11 cellular contexts compared by ENCODE assay signal in genomic region chr9:82492274-82492673, GRCh38.
"Had no signal": no experiment of that assay in that cellular context is flagged by ENCODE, and none has a peak within 500 bp of the region (broad histone marks: within the 10 kb centered on the region; RNA-seq: fewer than 3 reads in every experiment).

No MANE protein-coding gene starts in this region.

- H3K27ac Mint-ChIP-seq: activated CD4-positive, alpha-beta memory T cell treated with anti-CD3 and anti-CD28 coated beads for 36 hours; activated naive CD8-positive, alpha-beta T cell treated with anti-CD3 and anti-CD28 coated beads for 36 hours; naive B cell; stimulated activated memory B cell treated with anti-CD40 and anti-IgM and Interleukin-4, amounts not matched to agents 10 μg/mL and 1 μg/mL and 100 μg/mL, for 72 hours had no signal

- H3K27me3 ChIP-seq: transverse colon had no signal

- H3K4me1 Mint-ChIP-seq: activated naive CD8-positive, alpha-beta T cell treated with anti-CD3 and anti-CD28 coated beads for 36 hours had no signal

- H3K4me3 ChIP-seq: lower lobe of right lung, transverse colon had no signal

- H3K9me3 Mint-ChIP-seq: activated naive CD8-positive, alpha-beta T cell treated with anti-CD3 and anti-CD28 coated beads for 36 hours; naive B cell; stimulated activated memory B cell treated with anti-CD40 and anti-IgM and Interleukin-4, amounts not matched to agents 10 μg/mL and 1 μg/mL and 100 μg/mL, for 72 hours had no signal

- ATAC-seq: lower lobe of right lung; stimulated activated memory B cell treated with anti-CD40 and anti-IgM and Interleukin-4, amounts not matched to agents 10 μg/mL and 1 μg/mL and 100 μg/mL, for 72 hours had no signal

- H3K4me3 Mint-ChIP-seq: activated CD4-positive, alpha-beta memory T cell treated with anti-CD3 and anti-CD28 coated beads for 36 hours; activated naive CD8-positive, alpha-beta T cell treated with anti-CD3 and anti-CD28 coated beads for 36 hours; naive B cell; stimulated activated memory B cell treated with anti-CD40 and anti-IgM and Interleukin-4, amounts not matched to agents 10 μg/mL and 1 μg/mL and 100 μg/mL, for 72 hours had no signal

- H3K9me3 ChIP-seq: lower lobe of right lung, transverse colon had no signal

- H3K27me3 Mint-ChIP-seq: activated CD4-positive, alpha-beta memory T cell treated with anti-CD3 and anti-CD28 coated beads for 36 hours; naive B cell; stimulated activated memory B cell treated with anti-CD40 and anti-IgM and Interleukin-4, amounts not matched to agents 10 μg/mL and 1 μg/mL and 100 μg/mL, for 72 hours had no signal

- DNase-seq: activated CD4-positive, alpha-beta memory T cell treated with anti-CD3 and anti-CD28 coated beads for 36 hours; activated CD4-positive, alpha-beta T cell treated with anti-CD3 and anti-CD28 coated beads for 1 hour; activated gamma-delta T cell treated with Interleukin-2 at 50 U/mL for 16 hours; activated naive CD8-positive, alpha-beta T cell treated with anti-CD3 and anti-CD28 coated beads for 36 hours; activated T-cell treated with anti-CD3 and anti-CD28 coated beads, Interleukin-2, amount 50 U/mL, for 48 hours; lower lobe of right lung; naive B cell; substantia nigra; transverse colon had no signal

- H3K36me3 Mint-ChIP-seq: activated CD4-positive, alpha-beta memory T cell treated with anti-CD3 and anti-CD28 coated beads for 36 hours; activated naive CD8-positive, alpha-beta T cell treated with anti-CD3 and anti-CD28 coated beads for 36 hours; naive B cell; stimulated activated memory B cell treated with anti-CD40 and anti-IgM and Interleukin-4, amounts not matched to agents 10 μg/mL and 1 μg/mL and 100 μg/mL, for 72 hours had no signal

- FAIRE-seq: endothelial cell of umbilical vein had no signal

- H3K27ac ChIP-seq: lower lobe of right lung, transverse colon had no signal

- H3K36me3 ChIP-seq: lower lobe of right lung, transverse colon had no signal
